Comparison of ENCODE assay signal across 1 cellular context in the genomic region with DNA sequence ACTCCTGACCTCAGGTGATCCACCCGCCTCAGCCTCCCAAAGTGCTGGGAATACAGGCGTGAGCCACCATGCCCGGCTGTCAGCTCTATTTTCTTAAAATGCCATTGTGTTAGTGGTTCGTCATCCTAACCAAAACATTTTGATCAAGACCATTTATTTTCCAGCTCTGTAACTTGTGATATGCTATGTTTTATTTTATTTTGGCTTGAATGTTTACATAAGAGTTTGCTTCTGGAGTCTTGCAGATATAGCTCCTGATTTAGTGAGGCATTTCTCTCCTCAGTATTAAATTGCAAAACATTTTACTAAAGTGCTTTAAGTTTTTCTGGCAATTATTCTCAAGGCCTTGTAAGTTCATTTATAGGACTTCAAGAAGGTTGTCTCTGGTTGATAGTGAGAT.
TF ChIP-seq lines count a peak whose summit lies in the region.

No MANE protein-coding gene starts in this region.

TF ChIP-seq in endothelial cell of umbilical vein, 7 proteins besides CTCF, POLR2A, EP300 and RAD21:
- TF ChIP-seq GATA2 (IDR thresholded peaks at IDR 0.05; ENCODE audit: insufficient read depth, insufficient read length, low read depth, low read length) (no peak), POLR2AphosphoS5 (IDR thresholded peaks at IDR 0.05; ENCODE audit: insufficient read depth, low read depth, low read length) (no peak), MYC (IDR thresholded peaks at IDR 0.05; ENCODE audit: low read depth, low read length) (no peak), EZH2 (IDR thresholded peaks at IDR 0.05; ENCODE audit: borderline replicate concordance, low read depth, low read length, severe bottlenecking) (no peak), MAX (IDR thresholded peaks at IDR 0.05; ENCODE audit: insufficient read depth, insufficient read length) (no peak), JUN (IDR thresholded peaks at IDR 0.05; ENCODE audit: borderline replicate concordance, insufficient read depth, insufficient read length, low read depth) (no peak), FOS (IDR thresholded peaks at IDR 0.05; ENCODE audit: borderline replicate concordance, insufficient read depth, low read length) (no peak)
